ENCODE assay signal across 10 cellular contexts in genomic region chr14:106318700-106319099, GRCh38.
DNase-seq lines count a peak whose midpoint lies in the region; ATAC-seq and TF ChIP-seq lines count a peak whose summit lies in the region.
"Had no signal": no experiment of that assay in that cellular context is flagged by ENCODE, and none has a peak within 500 bp of the region (broad histone marks: within the 10 kb centered on the region; RNA-seq: fewer than 3 reads in every experiment).

No MANE protein-coding gene starts in this region.

- TF ChIP-seq POLR2A in breast epithelium (IDR thresholded peaks at IDR 0.05) (no peak), right lobe of liver (IDR thresholded peaks at IDR 0.05) (no peak)

- POLR2A ChIA-PET in MCF 10A (lab: Yijun Ruan, JAX), result no interaction called here
- POLR2A ChIA-PET in activated CD8-positive, alpha-beta T cell treated with anti-CD3 and anti-CD28 coated beads for 36 hours (lab: Charles Lee), result no interaction called here

- DNase-seq in MCF 10A (ENCODE audit: unreplicated experiment) (no peak), breast epithelium (ENCODE audit: low spot score in 2 of 2) (no peak), right lobe of liver (no peak), upper lobe of right lung (no peak), NCI-H2081 treated with DMSO at 0.1 percent for 48 hours (lab: John Stamatoyannopoulos, UW) (no peak), posterior cingulate gyrus (no peak)
- peak; percentile 67 for DNase-seq in activated CD8-positive, alpha-beta T cell treated with anti-CD3 and anti-CD28 coated beads for 36 hours

- no peak overlapping the region for H3K27ac Mint-ChIP-seq in MCF 10A (ENCODE audit: low read depth, unreplicated experiment)
- no peak overlapping the region for H3K27ac Mint-ChIP-seq in activated CD8-positive, alpha-beta T cell treated with anti-CD3 and anti-CD28 coated beads for 36 hours

- WGBS in right lobe of liver (ENCODE audit: insufficient coverage, low coverage, low lambda C conversion rate, missing lambda C conversion rate), result 24% methylated on average over 3 of the region's 3 CpGs

- H3K4me3 Mint-ChIP-seq in MCF 10A (ENCODE audit: unreplicated experiment), result no peak overlapping the region
- H3K4me3 Mint-ChIP-seq in activated CD8-positive, alpha-beta T cell treated with anti-CD3 and anti-CD28 coated beads for 36 hours, result no peak overlapping the region

- H3K27ac ChIP-seq in breast epithelium (no peak overlapping the region), right lobe of liver (no peak overlapping the region), upper lobe of right lung (no peak overlapping the region)
- H3K27ac ChIP-seq: gastroesophageal sphincter, parathyroid adenoma had no signal

- peaks cover 8% of the 10 kb centered on the region for H3K9me3 Mint-ChIP-seq in MCF 10A (ENCODE audit: unreplicated experiment)
- no peaks in the 10 kb centered on the region for H3K9me3 Mint-ChIP-seq in activated CD8-positive, alpha-beta T cell treated with anti-CD3 and anti-CD28 coated beads for 36 hours

- no TSS peak for BruUV-seq in MCF 10A (replicated peaks; lab: Mats Ljungman, UMichigan)

- no peaks in the 10 kb centered on the region for H3K4me1 ChIP-seq in breast epithelium
- H3K4me1 ChIP-seq in right lobe of liver, result no peaks in the 10 kb centered on the region
- no peaks in the 10 kb centered on the region for H3K4me1 ChIP-seq in upper lobe of right lung
- H3K4me1 ChIP-seq: gastroesophageal sphincter, parathyroid adenoma had no signal

- intact Hi-C loops in MCF 10A (cut with micrococcal nuclease), result no loop called here
- intact Hi-C loops in breast epithelium (cut with DNase I; ENCODE audit: low total_unique reads), result no loop called here
- intact Hi-C loops in activated CD8-positive, alpha-beta T cell treated with anti-CD3 and anti-CD28 coated beads for 36 hours (cut with micrococcal nuclease), result no loop called here
- intact Hi-C loops in right lobe of liver (cut with DNase I), result no loop called here
- intact Hi-C loops in upper lobe of right lung (cut with DNase I), result no loop called here
- intact Hi-C loops in posterior cingulate gyrus (cut with DNase I), result no loop called here

- H3K27me3 ChIP-seq in breast epithelium (peaks cover 0 to 12% of the 10 kb centered on the region in 2 donors), right lobe of liver (no peaks in the 10 kb centered on the region), upper lobe of right lung (peaks cover 9% of the 10 kb centered on the region)

- H3K27me3 Mint-ChIP-seq in MCF 10A (ENCODE audit: insufficient read depth, unreplicated experiment), result peaks cover 18% of the 10 kb centered on the region
- no peaks in the 10 kb centered on the region for H3K27me3 Mint-ChIP-seq in activated CD8-positive, alpha-beta T cell treated with anti-CD3 and anti-CD28 coated beads for 36 hours

- H3K9me3 ChIP-seq in breast epithelium, result no peaks in the 10 kb centered on the region
- H3K9me3 ChIP-seq in right lobe of liver, result no peaks in the 10 kb centered on the region
- H3K9me3 ChIP-seq in upper lobe of right lung, result no peaks in the 10 kb centered on the region
- H3K9me3 ChIP-seq: gastroesophageal sphincter had no signal

- peak; percentile 27 for TF ChIP-seq CTCF in MCF 10A (IDR thresholded peaks at IDR 0.05; ENCODE audit: unreplicated experiment)
- no peak for TF ChIP-seq CTCF in breast epithelium (IDR thresholded peaks at IDR 0.05)
- peak; percentile 70 for TF ChIP-seq CTCF in activated CD8-positive, alpha-beta T cell treated with anti-CD3 and anti-CD28 coated beads for 36 hours (IDR thresholded peaks at IDR 0.05)
- peak in 3 of 4 donors; percentile 8 to 33 (median 12) for TF ChIP-seq CTCF in right lobe of liver (IDR thresholded peaks at IDR 0.05)
- peak; percentile 29 for TF ChIP-seq CTCF in upper lobe of right lung (IDR thresholded peaks at IDR 0.05)

- H3K4me3 ChIP-seq in breast epithelium (no peak overlapping the region), right lobe of liver (no peak overlapping the region), upper lobe of right lung (no peak overlapping the region)
- H3K4me3 ChIP-seq: gastroesophageal sphincter had no signal

- CTCF ChIA-PET in MCF 10A (lab: Yijun Ruan, JAX), result no interaction called here
- CTCF ChIA-PET in activated CD8-positive, alpha-beta T cell treated with anti-CD3 and anti-CD28 coated beads for 36 hours (lab: Charles Lee), result interaction anchor here (0.9 to 2.2 kb wide), 2 partner anchors 10 to 46 kb away, joined by 3 to 9 read pairs; no protein-coding TSS in a partner anchor

- ATAC-seq in activated CD8-positive, alpha-beta T cell treated with anti-CD3 and anti-CD28 coated beads for 36 hours, result peak; percentile 64
- ATAC-seq in right lobe of liver, result no peak
- peak; percentile 36 for ATAC-seq in upper lobe of right lung
- ATAC-seq in GM19455 (IDR thresholded peaks at IDR 0.05; ENCODE audit: unreplicated experiment), result no peak
- ATAC-seq: gastroesophageal sphincter had no signal

- H3K4me1 Mint-ChIP-seq in MCF 10A (ENCODE audit: insufficient read depth, unreplicated experiment), result no peaks in the 10 kb centered on the region
- H3K4me1 Mint-ChIP-seq in activated CD8-positive, alpha-beta T cell treated with anti-CD3 and anti-CD28 coated beads for 36 hours (ENCODE audit: low read depth), result no peaks in the 10 kb centered on the region

- H3K36me3 ChIP-seq in breast epithelium (no peaks in the 10 kb centered on the region), right lobe of liver (no peaks in the 10 kb centered on the region), upper lobe of right lung (no peaks in the 10 kb centered on the region)
- H3K36me3 ChIP-seq: gastroesophageal sphincter had no signal

- H3K36me3 Mint-ChIP-seq in MCF 10A (ENCODE audit: insufficient read depth, unreplicated experiment), result no peaks in the 10 kb centered on the region
- H3K36me3 Mint-ChIP-seq in activated CD8-positive, alpha-beta T cell treated with anti-CD3 and anti-CD28 coated beads for 36 hours (ENCODE audit: low read depth), result no peaks in the 10 kb centered on the region

Comparison
In these comparisons a context has a peak if more than half of its experiments do, and no peak if none do; other contexts are left out.
1. CTCF ChIP-seq: peak in MCF 10A (single experiment), activated CD8-positive, alpha-beta T cell treated with anti-CD3 and anti-CD28 coated beads for 36 hours (single experiment), right lobe of liver (3 of 4) and upper lobe of right lung (single experiment); none in breast epithelium (0 of 3).
2. ATAC-seq: peak in activated CD8-positive, alpha-beta T cell treated with anti-CD3 and anti-CD28 coated beads for 36 hours (single experiment) and upper lobe of right lung (single experiment); none in right lobe of liver (0 of 4) and GM19455 (single experiment).